8 cellular contexts compared by ENCODE assay signal in the genomic region with DNA sequence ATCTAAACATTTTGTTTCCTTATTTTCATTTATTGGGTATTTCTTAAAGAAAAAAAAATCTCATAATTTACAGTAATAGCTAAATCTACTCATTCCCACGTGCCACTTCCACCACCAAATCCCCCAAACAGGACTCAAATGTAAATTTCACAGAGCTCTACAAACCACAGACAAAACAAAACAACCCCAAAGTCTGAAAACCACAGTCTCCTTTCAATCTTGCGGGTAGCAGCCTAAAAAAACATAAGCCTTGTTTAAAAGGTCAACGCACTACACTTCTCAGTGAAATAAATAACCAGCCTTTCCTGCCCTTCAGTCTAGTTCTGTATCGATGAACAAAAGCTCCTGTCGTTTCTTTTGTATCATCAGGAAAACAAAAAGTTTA.
DNase-seq lines count a peak whose midpoint lies in the region; ATAC-seq and TF ChIP-seq lines count a peak whose summit lies in the region.

No MANE protein-coding gene starts in this region.

- peak overlapping the region; percentile 99 for H3K27ac Mint-ChIP-seq in activated naive CD4-positive, alpha-beta T cell treated with anti-CD3 and anti-CD28 coated beads, Interleukin-2, amount 50 U/mL, for 24 hours

- WGBS in testis, 2 donors = 4% methylated on average over 5 of the region's 5 CpGs

- no peaks in the 10 kb centered on the region for H3K9me3 ChIP-seq in testis

- peak overlapping the region; percentile 81 to 82 for H3K27ac ChIP-seq in testis

- H3K27me3 Mint-ChIP-seq in activated naive CD4-positive, alpha-beta T cell treated with anti-CD3 and anti-CD28 coated beads, Interleukin-2, amount 50 U/mL, for 24 hours = no peaks in the 10 kb centered on the region

- H3K4me1 Mint-ChIP-seq in activated naive CD4-positive, alpha-beta T cell treated with anti-CD3 and anti-CD28 coated beads, Interleukin-2, amount 50 U/mL, for 24 hours = peaks cover 61% of the 10 kb centered on the region

- H3K4me1 ChIP-seq in testis = no peaks in the 10 kb centered on the region

- H3K27me3 ChIP-seq in testis = no peaks in the 10 kb centered on the region

- no peaks in the 10 kb centered on the region for H3K36me3 Mint-ChIP-seq in activated naive CD4-positive, alpha-beta T cell treated with anti-CD3 and anti-CD28 coated beads, Interleukin-2, amount 50 U/mL, for 24 hours

- peak overlapping the region; percentile 98 for H3K4me3 Mint-ChIP-seq in activated naive CD4-positive, alpha-beta T cell treated with anti-CD3 and anti-CD28 coated beads, Interleukin-2, amount 50 U/mL, for 24 hours

- H3K4me3 ChIP-seq in testis = peak overlapping the region; percentile 59 to 61

- H3K9me3 Mint-ChIP-seq in activated naive CD4-positive, alpha-beta T cell treated with anti-CD3 and anti-CD28 coated beads, Interleukin-2, amount 50 U/mL, for 24 hours = no peaks in the 10 kb centered on the region

- no peak for TF ChIP-seq CTCF in testis (IDR thresholded peaks at IDR 0.05)

- intact Hi-C loops in testis (cut with DNase I; ENCODE audit: low total_unique reads) = no loop called here

- no peak for TF ChIP-seq POLR2A in testis (IDR thresholded peaks at IDR 0.05)

- H3K36me3 ChIP-seq in testis (ENCODE audit: low read depth, missing control alignments) = no peaks in the 10 kb centered on the region

- DNase-seq in stimulated activated CD4-positive, alpha-beta T cell treated with anti-CD3 and anti-CD28 coated beads, Interleukin-4, amount 100 ng/mL, for 24 hours = peak; percentile 54
- DNase-seq in stimulated activated CD4-positive, alpha-beta T cell treated with anti-CD3 and anti-CD28 coated beads, Interleukin-12 subunit alpha, Interleukin-12 subunit beta, amount 100 ng/mL, for 4 hours = no peak
- DNase-seq in iris pigment epithelial cell (ENCODE audit: low read depth) = peak; percentile 47
- no peak for DNase-seq in testis
- no peak for DNase-seq in NCI-H2029 treated with DMSO at 0.1 percent for 48 hours (lab: John Stamatoyannopoulos, UW)
- no peak for DNase-seq in NCI-H2081 (lab: John Stamatoyannopoulos, UW)

- peak; percentile 36 for ATAC-seq in HG03378 (IDR thresholded peaks at IDR 0.05; ENCODE audit: unreplicated experiment)

Comparison
In these comparisons a context has a peak if more than half of its experiments do, and no peak if none do; other contexts are left out.
1. DNase-seq: peak in stimulated activated CD4-positive, alpha-beta T cell treated with anti-CD3 and anti-CD28 coated beads, Interleukin-4, amount 100 ng/mL, for 24 hours (single experiment) and iris pigment epithelial cell (single experiment); none in stimulated activated CD4-positive, alpha-beta T cell treated with anti-CD3 and anti-CD28 coated beads, Interleukin-12 subunit alpha, Interleukin-12 subunit beta, amount 100 ng/mL, for 4 hours (single experiment), testis (single experiment), NCI-H2029 treated with DMSO at 0.1 percent for 48 hours (single experiment) and NCI-H2081 (0 of 2).